In the genomic region with DNA sequence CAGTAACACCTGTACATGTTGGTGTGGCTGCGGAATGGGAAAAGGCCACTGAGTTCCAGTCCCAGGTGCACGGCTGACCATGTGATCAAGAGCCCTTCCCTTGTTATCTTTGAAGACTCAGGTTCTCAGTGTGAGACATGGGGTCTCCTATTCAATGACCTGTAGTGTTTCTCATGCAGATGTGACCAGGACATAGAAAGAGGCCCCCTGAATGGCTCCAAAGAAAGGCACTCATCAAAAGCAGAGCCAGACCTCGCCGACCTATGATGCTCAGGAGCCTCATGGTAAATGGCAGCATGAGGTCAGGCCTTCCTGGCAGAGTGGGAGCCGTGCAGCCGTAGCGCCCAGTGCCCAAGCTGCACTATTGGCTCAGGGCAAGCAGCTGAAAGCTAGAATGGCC, we compare ENCODE assay signal across 1 cellular context.
TF ChIP-seq lines count a peak whose summit lies in the region.

No MANE protein-coding gene starts in this region.

TF ChIP-seq in WTC11, 78 proteins besides CTCF, POLR2A, EP300 and RAD21 (continued from another document):
- TF ChIP-seq GTF2I (CRISPR knock-in tag; conservative IDR thresholded peaks at IDR 0.05) (no peak), TCF7 (CRISPR knock-in tag; IDR thresholded peaks at IDR 0.05; ENCODE audit: low read depth) (no peak), CREB1 (CRISPR knock-in tag; IDR thresholded peaks at IDR 0.05) (no peak), NFYB (CRISPR knock-in tag; conservative IDR thresholded peaks at IDR 0.05; ENCODE audit: low read depth) (no peak), MYBL2 (CRISPR knock-in tag; IDR thresholded peaks at IDR 0.05) (no peak), IRF2 (CRISPR knock-in tag; IDR thresholded peaks at IDR 0.05; ENCODE audit: borderline replicate concordance, low read depth) (no peak), TEAD4 (CRISPR knock-in tag; IDR thresholded peaks at IDR 0.05) (no peak), ZNF416 (CRISPR knock-in tag; IDR thresholded peaks at IDR 0.05) (no peak), SOX15 (CRISPR knock-in tag; IDR thresholded peaks at IDR 0.05) (no peak), HMGA2 (CRISPR knock-in tag; IDR thresholded peaks at IDR 0.05) (no peak), MXD4 (CRISPR knock-in tag; IDR thresholded peaks at IDR 0.05; ENCODE audit: borderline replicate concordance) (no peak), TEAD1 (CRISPR knock-in tag; IDR thresholded peaks at IDR 0.05) (0 out of 2 replicates have a peak, but pooled peaks have one; percentile 17), ETV6 (CRISPR knock-in tag; IDR thresholded peaks at IDR 0.05) (no peak), NFE2L1 (CRISPR knock-in tag; IDR thresholded peaks at IDR 0.05) (peak; percentile 53; the same call in 1 of the 2 replicates)
- TF ChIP-seq, protein P1, sequence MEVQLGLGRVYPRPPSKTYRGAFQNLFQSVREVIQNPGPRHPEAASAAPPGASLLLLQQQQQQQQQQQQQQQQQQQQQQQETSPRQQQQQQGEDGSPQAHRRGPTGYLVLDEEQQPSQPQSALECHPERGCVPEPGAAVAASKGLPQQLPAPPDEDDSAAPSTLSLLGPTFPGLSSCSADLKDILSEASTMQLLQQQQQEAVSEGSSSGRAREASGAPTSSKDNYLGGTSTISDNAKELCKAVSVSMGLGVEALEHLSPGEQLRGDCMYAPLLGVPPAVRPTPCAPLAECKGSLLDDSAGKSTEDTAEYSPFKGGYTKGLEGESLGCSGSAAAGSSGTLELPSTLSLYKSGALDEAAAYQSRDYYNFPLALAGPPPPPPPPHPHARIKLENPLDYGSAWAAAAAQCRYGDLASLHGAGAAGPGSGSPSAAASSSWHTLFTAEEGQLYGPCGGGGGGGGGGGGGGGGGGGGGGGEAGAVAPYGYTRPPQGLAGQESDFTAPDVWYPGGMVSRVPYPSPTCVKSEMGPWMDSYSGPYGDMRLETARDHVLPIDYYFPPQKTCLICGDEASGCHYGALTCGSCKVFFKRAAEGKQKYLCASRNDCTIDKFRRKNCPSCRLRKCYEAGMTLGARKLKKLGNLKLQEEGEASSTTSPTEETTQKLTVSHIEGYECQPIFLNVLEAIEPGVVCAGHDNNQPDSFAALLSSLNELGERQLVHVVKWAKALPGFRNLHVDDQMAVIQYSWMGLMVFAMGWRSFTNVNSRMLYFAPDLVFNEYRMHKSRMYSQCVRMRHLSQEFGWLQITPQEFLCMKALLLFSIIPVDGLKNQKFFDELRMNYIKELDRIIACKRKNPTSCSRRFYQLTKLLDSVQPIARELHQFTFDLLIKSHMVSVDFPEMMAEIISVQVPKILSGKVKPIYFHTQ (CRISPR knock-in tag; IDR thresholded peaks at IDR 0.05), result no peak
- TF ChIP-seq, protein P2, sequence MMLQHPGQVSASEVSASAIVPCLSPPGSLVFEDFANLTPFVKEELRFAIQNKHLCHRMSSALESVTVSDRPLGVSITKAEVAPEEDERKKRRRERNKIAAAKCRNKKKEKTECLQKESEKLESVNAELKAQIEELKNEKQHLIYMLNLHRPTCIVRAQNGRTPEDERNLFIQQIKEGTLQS (CRISPR knock-in tag; conservative IDR thresholded peaks at IDR 0.05), result no peak
- TF ChIP-seq, protein P3, sequence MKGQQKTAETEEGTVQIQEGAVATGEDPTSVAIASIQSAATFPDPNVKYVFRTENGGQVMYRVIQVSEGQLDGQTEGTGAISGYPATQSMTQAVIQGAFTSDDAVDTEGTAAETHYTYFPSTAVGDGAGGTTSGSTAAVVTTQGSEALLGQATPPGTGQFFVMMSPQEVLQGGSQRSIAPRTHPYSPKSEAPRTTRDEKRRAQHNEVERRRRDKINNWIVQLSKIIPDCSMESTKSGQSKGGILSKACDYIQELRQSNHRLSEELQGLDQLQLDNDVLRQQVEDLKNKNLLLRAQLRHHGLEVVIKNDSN (CRISPR knock-in tag; IDR thresholded peaks at IDR 0.05), result 0 out of 2 replicates have a peak, but pooled peaks have one; percentile 64
- TF ChIP-seq, protein P4, sequence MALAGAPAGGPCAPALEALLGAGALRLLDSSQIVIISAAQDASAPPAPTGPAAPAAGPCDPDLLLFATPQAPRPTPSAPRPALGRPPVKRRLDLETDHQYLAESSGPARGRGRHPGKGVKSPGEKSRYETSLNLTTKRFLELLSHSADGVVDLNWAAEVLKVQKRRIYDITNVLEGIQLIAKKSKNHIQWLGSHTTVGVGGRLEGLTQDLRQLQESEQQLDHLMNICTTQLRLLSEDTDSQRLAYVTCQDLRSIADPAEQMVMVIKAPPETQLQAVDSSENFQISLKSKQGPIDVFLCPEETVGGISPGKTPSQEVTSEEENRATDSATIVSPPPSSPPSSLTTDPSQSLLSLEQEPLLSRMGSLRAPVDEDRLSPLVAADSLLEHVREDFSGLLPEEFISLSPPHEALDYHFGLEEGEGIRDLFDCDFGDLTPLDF (CRISPR knock-in tag; IDR thresholded peaks at IDR 0.05), result no peak
- TF ChIP-seq, protein P5, sequence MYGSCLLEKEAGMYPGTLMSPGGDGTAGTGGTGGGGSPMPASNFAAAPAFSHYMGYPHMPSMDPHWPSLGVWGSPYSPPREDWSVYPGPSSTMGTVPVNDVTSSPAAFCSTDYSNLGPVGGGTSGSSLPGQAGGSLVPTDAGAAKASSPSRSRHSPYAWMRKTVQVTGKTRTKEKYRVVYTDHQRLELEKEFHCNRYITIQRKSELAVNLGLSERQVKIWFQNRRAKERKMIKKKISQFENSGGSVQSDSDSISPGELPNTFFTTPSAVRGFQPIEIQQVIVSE (CRISPR knock-in tag; IDR thresholded peaks at IDR 0.05; ENCODE audit: borderline replicate concordance), result no peak
- TF ChIP-seq, protein P6, sequence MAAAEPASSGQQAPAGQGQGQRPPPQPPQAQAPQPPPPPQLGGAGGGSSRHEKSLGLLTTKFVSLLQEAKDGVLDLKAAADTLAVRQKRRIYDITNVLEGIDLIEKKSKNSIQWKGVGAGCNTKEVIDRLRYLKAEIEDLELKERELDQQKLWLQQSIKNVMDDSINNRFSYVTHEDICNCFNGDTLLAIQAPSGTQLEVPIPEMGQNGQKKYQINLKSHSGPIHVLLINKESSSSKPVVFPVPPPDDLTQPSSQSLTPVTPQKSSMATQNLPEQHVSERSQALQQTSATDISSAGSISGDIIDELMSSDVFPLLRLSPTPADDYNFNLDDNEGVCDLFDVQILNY (CRISPR knock-in tag; IDR thresholded peaks at IDR 0.05), result no peak
- TF ChIP-seq, protein P7, sequence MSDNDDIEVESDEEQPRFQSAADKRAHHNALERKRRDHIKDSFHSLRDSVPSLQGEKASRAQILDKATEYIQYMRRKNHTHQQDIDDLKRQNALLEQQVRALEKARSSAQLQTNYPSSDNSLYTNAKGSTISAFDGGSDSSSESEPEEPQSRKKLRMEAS (CRISPR knock-in tag; IDR thresholded peaks at IDR 0.05), result peak; percentile 84
- TF ChIP-seq, protein P8, sequence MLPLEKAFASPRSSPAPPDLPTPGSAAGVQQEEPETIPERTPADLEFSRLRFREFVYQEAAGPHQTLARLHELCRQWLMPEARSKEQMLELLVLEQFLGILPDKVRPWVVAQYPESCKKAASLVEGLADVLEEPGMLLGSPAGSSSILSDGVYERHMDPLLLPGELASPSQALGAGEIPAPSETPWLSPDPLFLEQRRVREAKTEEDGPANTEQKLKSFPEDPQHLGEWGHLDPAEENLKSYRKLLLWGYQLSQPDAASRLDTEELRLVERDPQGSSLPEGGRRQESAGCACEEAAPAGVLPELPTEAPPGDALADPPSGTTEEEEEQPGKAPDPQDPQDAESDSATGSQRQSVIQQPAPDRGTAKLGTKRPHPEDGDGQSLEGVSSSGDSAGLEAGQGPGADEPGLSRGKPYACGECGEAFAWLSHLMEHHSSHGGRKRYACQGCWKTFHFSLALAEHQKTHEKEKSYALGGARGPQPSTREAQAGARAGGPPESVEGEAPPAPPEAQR (CRISPR knock-in tag; IDR thresholded peaks at IDR 0.05), result no peak
- TF ChIP-seq, protein P9, sequence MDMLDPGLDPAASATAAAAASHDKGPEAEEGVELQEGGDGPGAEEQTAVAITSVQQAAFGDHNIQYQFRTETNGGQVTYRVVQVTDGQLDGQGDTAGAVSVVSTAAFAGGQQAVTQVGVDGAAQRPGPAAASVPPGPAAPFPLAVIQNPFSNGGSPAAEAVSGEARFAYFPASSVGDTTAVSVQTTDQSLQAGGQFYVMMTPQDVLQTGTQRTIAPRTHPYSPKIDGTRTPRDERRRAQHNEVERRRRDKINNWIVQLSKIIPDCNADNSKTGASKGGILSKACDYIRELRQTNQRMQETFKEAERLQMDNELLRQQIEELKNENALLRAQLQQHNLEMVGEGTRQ (CRISPR knock-in tag; IDR thresholded peaks at IDR 0.05), result peak; percentile 80
- TF ChIP-seq, protein P10, sequence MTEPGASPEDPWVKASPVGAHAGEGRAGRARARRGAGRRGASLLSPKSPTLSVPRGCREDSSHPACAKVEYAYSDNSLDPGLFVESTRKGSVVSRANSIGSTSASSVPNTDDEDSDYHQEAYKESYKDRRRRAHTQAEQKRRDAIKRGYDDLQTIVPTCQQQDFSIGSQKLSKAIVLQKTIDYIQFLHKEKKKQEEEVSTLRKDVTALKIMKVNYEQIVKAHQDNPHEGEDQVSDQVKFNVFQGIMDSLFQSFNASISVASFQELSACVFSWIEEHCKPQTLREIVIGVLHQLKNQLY (CRISPR knock-in tag; IDR thresholded peaks at IDR 0.05), result no peak
